8 cellular contexts compared by ENCODE assay signal in the genomic region with DNA sequence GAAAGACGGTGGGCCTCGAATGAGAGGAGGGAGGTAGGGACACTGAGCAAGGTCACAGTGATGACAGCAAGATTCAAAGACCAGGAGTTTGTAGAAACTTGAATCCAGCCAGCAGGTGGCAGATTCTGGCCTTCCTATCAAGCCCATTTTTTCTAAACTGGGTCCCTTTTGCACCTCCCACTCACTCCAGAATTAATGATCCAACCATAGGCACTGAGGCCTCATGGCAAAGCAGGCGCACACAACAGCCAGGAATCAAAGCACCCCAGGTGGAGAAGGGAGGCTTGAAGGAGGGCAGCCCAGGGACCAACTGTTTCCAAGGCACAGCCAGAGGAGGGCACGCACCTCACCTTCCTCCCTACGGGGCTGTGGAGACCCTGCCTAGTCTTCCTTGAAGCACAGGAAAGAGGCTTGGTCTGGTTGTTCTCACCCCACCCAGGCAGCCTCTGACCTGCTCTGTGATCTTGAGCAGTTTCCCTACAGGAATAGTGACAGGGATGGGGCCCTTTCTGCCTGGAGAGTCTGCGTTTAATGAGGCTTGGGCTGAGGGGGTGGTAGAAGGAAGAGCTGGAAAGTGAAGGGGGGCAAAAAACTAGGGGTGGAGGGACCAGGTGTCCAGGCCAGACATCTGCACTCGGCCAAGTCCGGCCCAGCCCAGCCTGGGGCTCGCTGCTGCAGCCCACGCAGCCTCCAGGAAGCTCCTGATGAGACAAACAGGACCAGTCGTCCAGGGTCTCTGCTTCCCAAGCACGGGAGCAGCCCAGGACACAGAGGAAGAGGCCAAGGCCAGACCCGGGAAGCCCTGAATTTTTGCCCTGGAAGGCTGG.
DNase-seq lines count a peak whose midpoint lies in the region; ATAC-seq and TF ChIP-seq lines count a peak whose summit lies in the region.

No MANE protein-coding gene starts in this region.

- H3K4me1 ChIP-seq in A673 (ENCODE audit: insufficient read depth, low read length, poor library complexity, severe bottlenecking) = peaks cover 9% of the 10 kb centered on the region
- H3K4me1 ChIP-seq in mammary epithelial cell (ENCODE audit: insufficient read depth, low read length) = no peaks in the 10 kb centered on the region

- in situ Hi-C loops in G401 (cut with HindIII; ENCODE audit: low sequenced_read_pairs) (no loop called here), mammary epithelial cell (cut with MboI; ENCODE audit: low sequenced_read_pairs in 2 of 2) (loop anchor here (5.0 to 10.0 kb wide), 2 partner anchors 144 to 147 kb away; no protein-coding TSS in a partner anchor)

- TF ChIP-seq CTCF in A673 (conservative IDR thresholded peaks at IDR 0.05; ENCODE audit: low read depth, low read length) = peak; percentile 67
- peak in 1 of 2 donors; percentile 72 for TF ChIP-seq CTCF in mammary epithelial cell (conservative IDR thresholded peaks at IDR 0.05 in 1 of 2, IDR thresholded peaks at IDR 0.05 in 1 of 2; ENCODE audit: extremely low read depth in 1 of 2, insufficient read depth in 1 of 2, low read depth in 1 of 2, low read length in 2 of 2)

- H4K20me1 ChIP-seq in mammary epithelial cell (ENCODE audit: insufficient read depth, low read length) = no peaks in the 10 kb centered on the region

- WGBS in mammary epithelial cell (ENCODE audit: low coverage, missing lambda C conversion rate) = 45% methylated on average over 6 of the region's 13 CpGs

- H3K4me3 ChIP-seq in A673 (ENCODE audit: low read depth, low read length, poor library complexity, severe bottlenecking) (no peak overlapping the region), mammary epithelial cell (replicated peaks in 1 of 3; ENCODE audit: insufficient read depth in 1 of 3, low read depth in 2 of 3, low read length in 3 of 3) (no peak overlapping the region)

- H3K79me2 ChIP-seq in mammary epithelial cell (ENCODE audit: insufficient read depth, low read length) = no peaks in the 10 kb centered on the region

- no peaks in the 10 kb centered on the region for H3K9me3 ChIP-seq in A673 (ENCODE audit: low read depth, low read length, poor library complexity, severe bottlenecking)
- no peaks in the 10 kb centered on the region for H3K9me3 ChIP-seq in mammary epithelial cell (replicated peaks; ENCODE audit: insufficient read depth, low read length)

- POLR2A ChIA-PET in A673 (lab: Charles Lee; ENCODE audit: low non-redundant PET) = no interaction called here

- dilution Hi-C loops in mammary epithelial cell (cut with HindIII; ENCODE audit: low sequenced_read_pairs) = no loop called here

- BruUV-seq in A673 (replicated peaks; lab: Mats Ljungman, UMichigan) (no TSS peak), mammary epithelial cell (replicated peaks; lab: Mats Ljungman, UMichigan) (no TSS peak)

- no peak overlapping the region for H3K27ac ChIP-seq in A673 (ENCODE audit: low read depth, low read length, poor library complexity, severe bottlenecking)
- H3K27ac ChIP-seq in mammary epithelial cell (ENCODE audit: insufficient read depth, low read depth, low read length) = no peak overlapping the region

- H3K9ac ChIP-seq in mammary epithelial cell (ENCODE audit: insufficient read depth, low read length) = no peak overlapping the region

- CTCF ChIA-PET in A673 (lab: Charles Lee) = interaction anchor here (0.6 to 1.9 kb wide), 2 partner anchors 26 to 145 kb away, joined by 3 to 9 read pairs; no protein-coding TSS in a partner anchor
- CTCF ChIA-PET in mammary epithelial cell (lab: Charles Lee; ENCODE audit: low non-redundant PET) = no interaction called here

- H2AFZ ChIP-seq in mammary epithelial cell (ENCODE audit: low read depth, low read length) = no peak overlapping the region

- intact Hi-C loops in A673 (cut with micrococcal nuclease; ENCODE audit: unreplicated experiment) = loop anchor here (1.0 to 5.0 kb wide), 2 partner anchors 145 to 192 kb away; no protein-coding TSS in a partner anchor
- intact Hi-C loops in mammary epithelial cell (cut with micrococcal nuclease) = loop anchor here (1.0 to 2.0 kb wide), 4 partner anchors 99 to 195 kb away; no protein-coding TSS in a partner anchor

- no peak for ATAC-seq in HG02852 (IDR thresholded peaks at IDR 0.05; ENCODE audit: unreplicated experiment)

- no peak overlapping the region for H3K4me2 ChIP-seq in mammary epithelial cell (ENCODE audit: insufficient read depth, low read depth, low read length)

- H3K27me3 ChIP-seq in A673 (replicated peaks; ENCODE audit: insufficient read depth, low read depth, low read length, poor library complexity) (no peaks in the 10 kb centered on the region), mammary epithelial cell (ENCODE audit: insufficient read depth, low read length) (no peaks in the 10 kb centered on the region)

- DNase-seq in A673 (ENCODE audit: low spot score) = peak; percentile 78
- DNase-seq in G401 (ENCODE audit: low spot score) = peak; percentile 74
- DNase-seq in NCI-H69 (lab: John Stamatoyannopoulos, UW) = peak; percentile 25
- DNase-seq in mammary epithelial cell = peak; percentile 21
- peak; percentile 65 for DNase-seq in islet precursor cell
- peak in 2 of 3 experiments; percentile 0 to 5 for DNase-seq in stimulated activated CD4-positive, alpha-beta T cell treated with anti-CD3 and anti-CD28 coated beads, TNF-alpha, amount 100 ng/mL, for 4 hours (ENCODE audit: low read depth in 3 of 3)
- no peak for DNase-seq in NCI-H2081 treated with DMSO at 0.1 percent for 48 hours (lab: John Stamatoyannopoulos, UW)

- H3K36me3 ChIP-seq in A673 (ENCODE audit: insufficient read depth, low read length, poor library complexity, severe bottlenecking) (no peaks in the 10 kb centered on the region), mammary epithelial cell (ENCODE audit: insufficient read depth, low read length) (no peaks in the 10 kb centered on the region)
